Comparison of ENCODE assay signal across 10 cellular contexts in genomic region chr1:25028910-25029599, GRCh38.
DNase-seq lines count a peak whose midpoint lies in the region; ATAC-seq, FAIRE-seq and TF ChIP-seq lines count a peak whose summit lies in the region.
"Had no signal": no experiment of that assay in that cellular context is flagged by ENCODE, and none has a peak within 500 bp of the region (broad histone marks: within the 10 kb centered on the region; RNA-seq: fewer than 3 reads in every experiment).

No MANE protein-coding gene starts in this region.

- no peak for TF ChIP-seq EP300 in SK-N-SH (IDR thresholded peaks at IDR 0.05; ENCODE audit: borderline replicate concordance in 1 of 2, low read depth in 1 of 2, low read length in 1 of 2)

- H3K4me2 ChIP-seq in SK-N-SH (no peak overlapping the region), hepatocyte (no peak overlapping the region)

- H3K27ac Mint-ChIP-seq in immature natural killer cell, result peak overlapping the region in 5 of 6 donors; percentile 84 to 95 (median 87)

- H3K79me2 ChIP-seq in SK-N-SH (ENCODE audit: insufficient read depth) (no peaks in the 10 kb centered on the region), hepatocyte (no peaks in the 10 kb centered on the region)

- H3K9me3 Mint-ChIP-seq in immature natural killer cell, result no peaks in the 10 kb centered on the region

- peak; percentile 95 for FAIRE-seq in GM12892 (lab: Jason Lieb, UNC)
- FAIRE-seq: endothelial cell of umbilical vein had no signal

- H3F3A ChIP-seq in SK-N-SH (replicated peaks; ENCODE audit: insufficient read depth), result no peaks in the 10 kb centered on the region

- peaks cover 13 to 20% (median 19%) of the 10 kb centered on the region in 3 donors for H3K27me3 Mint-ChIP-seq in immature natural killer cell (ENCODE audit: low read depth in 3 of 3)

- H3K27ac ChIP-seq in Peyer's patch (peak overlapping the region; percentile 19 to 88 (median 72)), SK-N-SH (ENCODE audit: low read depth in 2 of 2, low read length in 1 of 2) (no peak overlapping the region), hepatocyte (no peak overlapping the region)

- no peaks in the 10 kb centered on the region for H3K36me3 Mint-ChIP-seq in immature natural killer cell

- TF ChIP-seq RAD21 in SK-N-SH (IDR thresholded peaks at IDR 0.05; ENCODE audit: low read length), result no peak

- DNase-seq in DMS153 (lab: John Stamatoyannopoulos, UW) (peak; percentile 81), GM12892 (ENCODE audit: insufficient read length) (peak; percentile 45), Peyer's patch (peak in 2 of 3 donors; percentile 55 to 68), immature natural killer cell (peak in 1 of 3 donors; percentile 50), SIG-M5 (lab: John Stamatoyannopoulos, UW) (no peak), SK-N-SH (no peak), hepatocyte (ENCODE audit: low spot score) (no peak)
- DNase-seq: stimulated activated naive CD4-positive, alpha-beta T cell treated with Interleukin-2 at 50 U/mL for 16 hours had no signal

- TF ChIP-seq POLR2A in GM12892 (IDR thresholded peaks at IDR 0.05; ENCODE audit: low read depth, low read length), result no peak
- no peak for TF ChIP-seq POLR2A in Peyer's patch (IDR thresholded peaks at IDR 0.05)

- CTCF ChIA-PET in SK-N-SH (lab: Yijun Ruan, JAX), result interaction anchor here (1.0 to 4.7 kb wide), 2 partner anchors 9 to 66 kb away, joined by 3 to 32 read pairs; no protein-coding TSS in a partner anchor

- H3K9me2 ChIP-seq in SK-N-SH (no peaks in the 10 kb centered on the region), hepatocyte (replicated peaks; ENCODE audit: insufficient read depth) (no peaks in the 10 kb centered on the region)

- H3K4me3 Mint-ChIP-seq in immature natural killer cell, result peak overlapping the region; percentile 81 to 94 (median 84)

- H3K4me1 Mint-ChIP-seq in immature natural killer cell, result peaks cover 23 to 58% of the 10 kb centered on the region in 2 donors

- 73% methylated on average over 23 of the region's 23 CpGs for WGBS in SK-N-SH (ENCODE audit: low lambda C conversion rate)
- 82% methylated on average over 23 of the region's 23 CpGs for WGBS in hepatocyte (ENCODE audit: low lambda C conversion rate, missing lambda C conversion rate)

- H3K9me3 ChIP-seq in Peyer's patch (no peaks in the 10 kb centered on the region), SK-N-SH (no peaks in the 10 kb centered on the region), hepatocyte (ENCODE audit: low read depth) (no peaks in the 10 kb centered on the region)

- ATAC-seq in GM18873 (IDR thresholded peaks at IDR 0.05; ENCODE audit: low FRiP score, unreplicated experiment), result no peak

- no peaks in the 10 kb centered on the region for H4K20me1 ChIP-seq in SK-N-SH (ENCODE audit: insufficient read depth)
- H4K20me1 ChIP-seq in hepatocyte (ENCODE audit: insufficient read depth, poor library complexity, severe bottlenecking), result no peaks in the 10 kb centered on the region

- H3K4me1 ChIP-seq in Peyer's patch (peaks cover 0 to 62% (median 34%) of the 10 kb centered on the region in 4 donors), SK-N-SH (ENCODE audit: control insufficient read depth in 1 of 2, insufficient read depth in 2 of 2, low read depth in 1 of 2, low read length in 1 of 2) (no peaks in the 10 kb centered on the region; a peak in 1 of 4 replicates), hepatocyte (ENCODE audit: insufficient read depth) (no peaks in the 10 kb centered on the region)

- H3K27me3 ChIP-seq in Peyer's patch, result no peaks in the 10 kb centered on the region
- no peaks in the 10 kb centered on the region for H3K27me3 ChIP-seq in SK-N-SH (ENCODE audit: insufficient read depth)
- no peaks in the 10 kb centered on the region for H3K27me3 ChIP-seq in hepatocyte

- H3K4me3 ChIP-seq in Peyer's patch, result peak overlapping the region; percentile 8 to 15 (median 14)
- H3K4me3 ChIP-seq in SK-N-SH (ENCODE audit: low read depth in 2 of 2, low read length in 1 of 2), result no peak overlapping the region
- H3K4me3 ChIP-seq in hepatocyte, result no peak overlapping the region

- H3K36me3 ChIP-seq in Peyer's patch, result no peaks in the 10 kb centered on the region
- H3K36me3 ChIP-seq in SK-N-SH (replicated peaks in 1 of 2; ENCODE audit: control insufficient read depth in 1 of 2, insufficient read depth in 2 of 2, low read length in 1 of 2), result no peaks in the 10 kb centered on the region
- no peaks in the 10 kb centered on the region for H3K36me3 ChIP-seq in hepatocyte (replicated peaks; ENCODE audit: insufficient read depth, low read depth)

- POLR2A ChIA-PET in SK-N-SH (lab: Yijun Ruan, JAX), result no interaction called here

- no peak overlapping the region for H3K9ac ChIP-seq in SK-N-SH

- TF ChIP-seq CTCF in Peyer's patch (IDR thresholded peaks at IDR 0.05), result no peak
- TF ChIP-seq CTCF in SK-N-SH (IDR thresholded peaks at IDR 0.05), result no peak
- TF ChIP-seq CTCF in hepatocyte (IDR thresholded peaks at IDR 0.05; ENCODE audit: poor library complexity), result no peak

- no peak overlapping the region for H2AFZ ChIP-seq in SK-N-SH (ENCODE audit: low read depth)
- no peak overlapping the region for H2AFZ ChIP-seq in hepatocyte

TF ChIP-seq in SK-N-SH, 30 proteins besides CTCF, POLR2A, EP300 and RAD21:
- TF ChIP-seq RFX5 (IDR thresholded peaks at IDR 0.05; ENCODE audit: low read length) (no peak), FOXM1 (IDR thresholded peaks at IDR 0.05; ENCODE audit: low read depth) (no peak), SMC3 (IDR thresholded peaks at IDR 0.05; ENCODE audit: low read depth, low read length) (no peak), MAX (IDR thresholded peaks at IDR 0.05; ENCODE audit: low read depth) (no peak), MXI1 (IDR thresholded peaks at IDR 0.05; ENCODE audit: low read depth, low read length) (no peak), IRF3 (IDR thresholded peaks at IDR 0.05; ENCODE audit: low read depth, low read length) (no peak), RXRA (IDR thresholded peaks at IDR 0.05; ENCODE audit: borderline replicate concordance, low read depth) (no peak), USF2 (IDR thresholded peaks at IDR 0.05; ENCODE audit: borderline replicate concordance, low read depth, low read length) (no peak), FOXJ3 (CRISPR knock-in tag; IDR thresholded peaks at IDR 0.05) (no peak), EZH2phosphoT487 (IDR thresholded peaks at IDR 0.05; ENCODE audit: borderline replicate concordance, low read depth) (no peak), YY1 (IDR thresholded peaks at IDR 0.05; ENCODE audit: low read depth) (no peak), MEF2A (IDR thresholded peaks at IDR 0.05; ENCODE audit: borderline replicate concordance, low read depth) (no peak)
TF ChIP-seq in SK-N-SH: peak in this region for 0.

Comparison
In these comparisons a context has a peak if more than half of its experiments do, and no peak if none do; other contexts are left out.
1. DNase-seq: peak in DMS153 (single experiment), GM12892 (single experiment) and Peyer's patch (2 of 3); none in SIG-M5 (single experiment), SK-N-SH (single experiment) and hepatocyte (single experiment).
2. H3K27ac ChIP-seq: peak in Peyer's patch (4 of 4); none in SK-N-SH (0 of 2) and hepatocyte (single experiment).
3. H3K4me3 ChIP-seq: peak in Peyer's patch (4 of 4); none in SK-N-SH (0 of 2) and hepatocyte (single experiment).